8 cellular contexts compared by ENCODE assay signal in genomic region chr3:27484002-27484844, GRCh38. TPM values are rescaled to one million over a fixed set of nuclear protein-coding genes. Genes with fewer than 3 reads are reported as not detected.
A peak's percentile ranks its signal among the peaks of the same experiment; 100 is the strongest.
DNase-seq lines count a peak whose midpoint lies in the region; ATAC-seq, FAIRE-seq and TF ChIP-seq lines count a peak whose summit lies in the region.

SLC4A7 (minus strand) TSS chr3:27484384; CDS start chr3:27484126, 258 bp downstream.

- 0 to 1% (median 1%) methylated on average over 37 to 100 of the region's 100 CpGs for WGBS in small intestine, 3 donors

- CTCF ChIA-PET in A673 (lab: Charles Lee), result interaction anchor here (0.7 kb wide), 1 partner anchor 12 kb away, joined by 3 read pairs; no protein-coding TSS in a partner anchor

- TF ChIP-seq POLR2A in breast epithelium (IDR thresholded peaks at IDR 0.05), result peak; percentile 63

- BruUV-seq in A673 (replicated peaks; lab: Mats Ljungman, UMichigan), result no TSS peak

- H3K27ac ChIP-seq in A673 (ENCODE audit: low read depth, low read length, poor library complexity, severe bottlenecking) (peak within 1 kb of the TSS; percentile 94), VCaP (peak within 1 kb of the TSS; percentile 91), breast epithelium (peak within 1 kb of the TSS; percentile 95 to 98), iPS-20b (ENCODE audit: low read length) (peak within 1 kb of the TSS; percentile 61), small intestine (ENCODE audit: low read depth in 1 of 2, low read length in 1 of 2) (peak within 1 kb of the TSS; percentile 94 to 97)

- H3K36me3 ChIP-seq in A673 (ENCODE audit: insufficient read depth, low read length, poor library complexity, severe bottlenecking) (no peaks in the 10 kb centered on the region), breast epithelium (no peaks in the 10 kb centered on the region), iPS-20b (ENCODE audit: insufficient read depth, low read depth, low read length) (no peaks in the 10 kb centered on the region), small intestine (ENCODE audit: control insufficient read depth in 2 of 2, insufficient read depth in 2 of 2, low read length in 2 of 2) (no peaks in the 10 kb centered on the region)

- intact Hi-C loops in A673 (cut with micrococcal nuclease; ENCODE audit: unreplicated experiment), result loop anchor here (5.0 kb wide), 2 partner anchors 108 to 198 kb away; no protein-coding TSS in a partner anchor
- intact Hi-C loops in breast epithelium (cut with DNase I; ENCODE audit: low total_unique reads), result no loop called here

- ATAC-seq in GM18868 (IDR thresholded peaks at IDR 0.05; ENCODE audit: unreplicated experiment), result peak; percentile 92
- peak; percentile 91 for ATAC-seq in HG03108 (IDR thresholded peaks at IDR 0.05; ENCODE audit: unreplicated experiment)

- no peaks in the 10 kb centered on the region for H3K27me3 ChIP-seq in A673 (replicated peaks; ENCODE audit: insufficient read depth, low read depth, low read length, poor library complexity)
- no peaks in the 10 kb centered on the region for H3K27me3 ChIP-seq in breast epithelium
- H3K27me3 ChIP-seq in iPS-20b (ENCODE audit: insufficient read depth, low read length), result no peaks in the 10 kb centered on the region
- no peaks in the 10 kb centered on the region for H3K27me3 ChIP-seq in small intestine (ENCODE audit: control insufficient read depth in 2 of 2, insufficient read depth in 2 of 2, low read length in 2 of 2)

- no peak for FAIRE-seq in small intestine (lab: Jason Lieb, UNC)

- H3K9me3 ChIP-seq in A673 (ENCODE audit: low read depth, low read length, poor library complexity, severe bottlenecking) (no peaks in the 10 kb centered on the region), breast epithelium (no peaks in the 10 kb centered on the region), iPS-20b (ENCODE audit: insufficient read depth, low read depth, low read length) (no peaks in the 10 kb centered on the region), small intestine (ENCODE audit: control insufficient read depth, low read depth) (no peaks in the 10 kb centered on the region)

- POLR2A ChIA-PET in A673 (lab: Charles Lee; ENCODE audit: low non-redundant PET), result no interaction called here

- no peak for TF ChIP-seq CTCF in A673 (conservative IDR thresholded peaks at IDR 0.05; ENCODE audit: low read depth, low read length)
- TF ChIP-seq CTCF in VCaP (conservative IDR thresholded peaks at IDR 0.05), result no peak
- no peak for TF ChIP-seq CTCF in breast epithelium (IDR thresholded peaks at IDR 0.05)

- H3K4me1 ChIP-seq in A673 (ENCODE audit: insufficient read depth, low read length, poor library complexity, severe bottlenecking), result peaks cover 14% of the 10 kb centered on the region
- H3K4me1 ChIP-seq in breast epithelium, result peaks cover 0 to 9% of the 10 kb centered on the region in 2 donors
- peaks cover 3% of the 10 kb centered on the region; the same call in 1 of the 2 replicates for H3K4me1 ChIP-seq in iPS-20b (ENCODE audit: insufficient read depth, low read length)
- H3K4me1 ChIP-seq in small intestine (ENCODE audit: control insufficient read depth in 2 of 2, insufficient read depth in 1 of 2, low read depth in 1 of 2, low read length in 1 of 2), result peaks cover under 1 to 2% of the 10 kb centered on the region in 2 donors

- DNase-seq in A673 (ENCODE audit: low spot score), result peak; percentile 95
- peak; percentile 81 for DNase-seq in NCI-H2196 (lab: John Stamatoyannopoulos, UW; ENCODE audit: unreplicated experiment)
- peak; percentile 96 to 98 for DNase-seq in breast epithelium (ENCODE audit: low spot score in 2 of 2)
- DNase-seq in small intestine, result peak; percentile 97

- H3K4me3 ChIP-seq in A673 (ENCODE audit: low read depth, low read length, poor library complexity, severe bottlenecking) (peak within 1 kb of the TSS; percentile 97), breast epithelium (peak within 1 kb of the TSS; percentile 86 to 99 (median 91)), iPS-20b (ENCODE audit: low read length) (peak within 1 kb of the TSS; percentile 88), small intestine (ENCODE audit: low read depth in 1 of 2, low read length in 2 of 2) (peak within 1 kb of the TSS; percentile 84 to 99)

- H3K9ac ChIP-seq in iPS-20b (ENCODE audit: low read depth, low read length), result peak within 1 kb of the TSS; percentile 93

RNA-seq across cellular contexts. Expression of gene SLC4A7, which starts in this region (rescaled TPM):
- total RNA-seq in A673 (2021) (22.6 and 26.2 TPM in 2 replicates), breast epithelium (100 to 1,000 TPM in 2 of 3 donors, 10 to 100 TPM in 1; 32.8 to 219 (median 204) TPM)
- 10 to 100 TPM; 17.7 to 53.0 (median 39.2) TPM for polyA plus RNA-seq in small intestine

Comparison
In these comparisons a context has a peak if more than half of its experiments do, and no peak if none do; other contexts are left out.
1. Peak in every context shown above with its lines: DNase-seq, ATAC-seq, H3K4me3 ChIP-seq and H3K27ac ChIP-seq.